In the genomic region with DNA sequence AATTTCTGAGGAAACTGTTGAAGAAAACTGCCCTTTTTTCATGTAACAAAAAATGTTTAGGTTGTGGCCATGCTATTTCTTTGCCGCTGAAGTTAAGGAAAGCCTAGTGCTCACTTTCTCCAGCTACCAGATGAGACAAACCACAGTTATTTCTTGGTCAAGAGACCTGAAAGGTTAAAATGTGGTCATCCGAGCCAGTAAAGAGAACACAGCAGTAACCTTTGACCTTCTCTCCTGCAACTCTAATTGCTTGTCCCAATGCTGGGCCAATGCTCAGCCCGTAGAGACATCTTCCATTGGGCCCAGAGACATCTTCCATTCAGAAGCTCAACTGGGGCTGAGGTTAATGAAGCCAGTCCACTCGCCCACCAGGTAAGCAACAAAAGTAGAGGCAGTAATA, we compare ENCODE assay signal across 20 cellular contexts.
DNase-seq lines count a peak whose midpoint lies in the region; ATAC-seq and TF ChIP-seq lines count a peak whose summit lies in the region.
"Had no signal": no experiment of that assay in that cellular context is flagged by ENCODE, and none has a peak within 500 bp of the region (broad histone marks: within the 10 kb centered on the region; RNA-seq: fewer than 3 reads in every experiment).

No MANE protein-coding gene starts in this region.

- no peak overlapping the region for H3K27ac Mint-ChIP-seq in T-cell
- H3K27ac Mint-ChIP-seq: B cell had no signal

- peaks cover 2 to 3% of the 10 kb centered on the region in 2 donors for H3K27me3 Mint-ChIP-seq in T-cell

- no peak for TF ChIP-seq CTCF in choroid plexus epithelial cell (conservative IDR thresholded peaks at IDR 0.05; ENCODE audit: low read depth, low read length)

- no peaks in the 10 kb centered on the region for H3K36me3 Mint-ChIP-seq in T-cell
- H3K36me3 Mint-ChIP-seq: CD14-positive monocyte had no signal

- H3K9me3 Mint-ChIP-seq in T-cell, result no peaks in the 10 kb centered on the region

- CTCF ChIA-PET in T-cell (lab: Charles Lee), result interaction anchor here in 1 of 2 donors (0.5 kb wide), 1 partner anchor 13 kb away, joined by 5 read pairs; no protein-coding TSS in a partner anchor

- POLR2A ChIA-PET in T-cell (lab: Charles Lee), result no interaction called here

- H3K4me1 Mint-ChIP-seq in T-cell, result no peaks in the 10 kb centered on the region
- H3K4me1 Mint-ChIP-seq: B cell, CD14-positive monocyte had no signal

- no peak overlapping the region for H3K4me3 ChIP-seq in choroid plexus epithelial cell (ENCODE audit: low read depth, low read length)
- H3K4me3 ChIP-seq: A549, Peyer's patch had no signal

- DNase-seq in LHCN-M2 (ENCODE audit: low read depth), result peak; percentile 5
- peak; percentile 86 for DNase-seq in choroid plexus epithelial cell (ENCODE audit: low read depth)
- DNase-seq in left lobe of liver (ENCODE audit: low spot score), result no peak
- peak; percentile 66 for DNase-seq in renal cortical epithelial cell (ENCODE audit: low read depth)
- no peak for DNase-seq in globus pallidus (ENCODE audit: low spot score)
- no peak for DNase-seq in T-cell
- no peak for DNase-seq in cerebellar nuclear complex (lab: John Stamatoyannopoulos, UW)
- DNase-seq: DMS53, GF-D8, IMR-90, NCI-H1694 treated with DMSO at 0.1 percent for 48 hours, NCI-H2081 treated with DMSO at 0.1 percent for 48 hours, NCI-H2171 treated with DMSO at 0.1 percent for 48 hours, NCI-H524 treated with DMSO at 0.1 percent for 48 hours, NCI-H82, Peyer's patch had no signal

- ATAC-seq in left lobe of liver (peak; percentile 82), T-cell (replicated peaks in 1 of 4) (no peak)
- ATAC-seq: A549, HCT116 had no signal

- H3K4me3 Mint-ChIP-seq in T-cell, result no peak overlapping the region
- H3K4me3 Mint-ChIP-seq: B cell, CD14-positive monocyte had no signal

Comparison
In these comparisons a context has a peak if more than half of its experiments do, and no peak if none do; other contexts are left out.
1. DNase-seq: peak in LHCN-M2 (single experiment), choroid plexus epithelial cell (single experiment) and renal cortical epithelial cell (single experiment); none in left lobe of liver (single experiment), globus pallidus (single experiment), T-cell (0 of 34) and cerebellar nuclear complex (0 of 2).